In the genomic region with DNA sequence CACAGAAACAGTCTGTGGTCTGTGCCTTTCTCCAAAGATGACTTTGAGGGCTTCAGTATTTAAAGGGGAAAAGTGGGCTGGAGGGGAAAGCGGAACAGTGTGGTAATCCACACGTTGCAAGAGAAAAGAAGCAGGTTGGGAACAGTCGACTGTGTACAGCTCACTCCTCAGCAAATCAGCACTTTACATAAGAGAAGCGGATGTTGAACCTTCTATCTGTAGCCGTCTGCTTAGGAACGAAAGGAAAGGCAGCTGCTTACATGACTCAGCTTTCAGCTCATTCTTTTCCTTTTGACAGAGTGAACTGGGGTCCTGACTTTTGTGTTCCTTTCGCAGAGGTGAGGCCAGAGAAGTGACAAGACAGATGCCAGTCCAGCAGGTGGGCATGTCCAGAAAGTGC, we compare ENCODE assay signal across 16 cellular contexts. TPM values are rescaled to one million over a fixed set of nuclear protein-coding genes. Genes with fewer than 3 reads are reported as not detected.
"Had no signal": no experiment of that assay in that cellular context is flagged by ENCODE, and none has a peak within 500 bp of the region (broad histone marks: within the 10 kb centered on the region; RNA-seq: fewer than 3 reads in every experiment).

No MANE protein-coding gene starts in this region.

RNA-seq across cellular contexts. Expression of a gene that starts 33.4 kb away (rescaled TPM):
- total RNA-seq: mononuclear cell had no signal

RNA-seq across cellular contexts. Expression of a gene that starts 59.8 kb away (rescaled TPM):
- total RNA-seq: activated CD4-positive, alpha-beta memory T cell treated with anti-CD3 and anti-CD28 coated beads for 36 hours; activated CD4-positive, alpha-beta T cell treated with anti-CD3 and anti-CD28 coated beads, Interleukin-2, amount 10 ng/mL, durations not matched to agents 24 days and 14 days; activated naive CD4-positive, alpha-beta T cell treated with anti-CD3 and anti-CD28 coated beads for 36 hours; chondrocyte; fibroblast of lung; fibroblast of villous mesenchyme; gastroesophageal sphincter; hepatocyte; left ventricle myocardium inferior; lung; mononuclear cell; osteoblast; posterior vena cava; spleen; vagina had no signal
- polyA plus RNA-seq: esophagus, fibroblast of lung, hepatocyte, lung, spleen had no signal
